ENCODE assay signal across 18 cellular contexts in genomic region chr2:237092506-237092905, GRCh38. TPM values are rescaled to one million over a fixed set of nuclear protein-coding genes. Genes with fewer than 3 reads are reported as not detected.
DNase-seq lines count a peak whose midpoint lies in the region; ATAC-seq and TF ChIP-seq lines count a peak whose summit lies in the region.
"Had no signal": no experiment of that assay in that cellular context is flagged by ENCODE, and none has a peak within 500 bp of the region (broad histone marks: within the 10 kb centered on the region; RNA-seq: fewer than 3 reads in every experiment).

No MANE protein-coding gene starts in this region.

- H3K4me3 ChIP-seq in osteoblast (ENCODE audit: insufficient read depth, low read length) (peak overlapping the region; percentile 3), thymus (ENCODE audit: low read length) (no peak overlapping the region)
- H3K4me3 ChIP-seq: coronary artery, GM12878, K562, lung had no signal

- ATAC-seq in GM21447 (IDR thresholded peaks at IDR 0.05; ENCODE audit: unreplicated experiment) (no peak), HG03432 (IDR thresholded peaks at IDR 0.05; ENCODE audit: unreplicated experiment) (no peak)
- ATAC-seq: activated CD4-positive, alpha-beta T cell treated with anti-CD3 and anti-CD28 coated beads for 36 hours; GM12878; K562 had no signal

- H3K36me3 ChIP-seq in osteoblast (ENCODE audit: insufficient read depth, low read length) (peaks cover 37% of the 10 kb centered on the region), thymus (ENCODE audit: control insufficient read depth, insufficient read depth) (peaks cover 12% of the 10 kb centered on the region)

- no peak for TF ChIP-seq CTCF in RWPE1 (conservative IDR thresholded peaks at IDR 0.05; ENCODE audit: low read depth)
- no peak for TF ChIP-seq CTCF in osteoblast (IDR thresholded peaks at IDR 0.05; ENCODE audit: extremely low read depth, low read depth, low read length)

- DNase-seq in RWPE1 (ENCODE audit: low spot score): no peak
- peak; percentile 49 for DNase-seq in dermis blood vessel endothelial cell
- no peak for DNase-seq in osteoblast (ENCODE audit: insufficient read length, low spot score, missing footprints)
- no peak for DNase-seq in DMS53 (lab: John Stamatoyannopoulos, UW)
- DNase-seq: activated CD4-positive, alpha-beta T cell treated with anti-CD3 and anti-CD28 coated beads for 36 hours; activated naive CD4-positive, alpha-beta T cell; glutamatergic neuron; NCI-H524 treated with DMSO at 0.1 percent for 48 hours; retina; SIG-M5; stimulated activated CD4-positive, alpha-beta T cell treated with anti-CD3 and anti-CD28 coated beads, Interleukin-2, amount 100 ng/mL, for 24 hours had no signal

- H3K79me2 ChIP-seq in osteoblast (ENCODE audit: insufficient read depth, low read length): peaks cover 57% of the 10 kb centered on the region

- peaks cover 3% of the 10 kb centered on the region for H4K20me1 ChIP-seq in osteoblast (ENCODE audit: insufficient read depth, low read length)

- peak overlapping the region; percentile 52 for H3K4me2 ChIP-seq in osteoblast (ENCODE audit: insufficient read depth, low read length)

- POLR2A ChIA-PET in RWPE1 (lab: Yijun Ruan, JAX; ENCODE audit: low non-redundant PET): no interaction called here

- H3K27me3 ChIP-seq in osteoblast (ENCODE audit: insufficient read depth, low read length) (no peaks in the 10 kb centered on the region), thymus (ENCODE audit: control insufficient read depth, insufficient read depth) (no peaks in the 10 kb centered on the region)

- H3K9me3 ChIP-seq in osteoblast (ENCODE audit: low read depth, low read length): no peaks in the 10 kb centered on the region
- H3K9me3 ChIP-seq in thymus (ENCODE audit: control insufficient read depth): no peaks in the 10 kb centered on the region

- peak overlapping the region; percentile 64; the same call in 1 of the 2 replicates for H3K27ac ChIP-seq in RWPE1
- H3K27ac ChIP-seq in osteoblast (ENCODE audit: low read depth, low read length): peak overlapping the region; percentile 82
- peak overlapping the region; percentile 66 for H3K27ac ChIP-seq in thymus (ENCODE audit: low read depth)

- WGBS in thymus: 90% methylated on average over 5 of the region's 5 CpGs

- no peak overlapping the region for H2AFZ ChIP-seq in osteoblast (ENCODE audit: low read length)

- CTCF ChIA-PET in RWPE1 (lab: Yijun Ruan, JAX): interaction anchor here (0.5 to 1.0 kb wide), 2 partner anchors 318 to 480 kb away, joined by 3 read pairs; no protein-coding TSS in a partner anchor

- H3K4me1 ChIP-seq in osteoblast (ENCODE audit: insufficient read depth, low read length) (peaks cover 37% of the 10 kb centered on the region), thymus (ENCODE audit: control insufficient read depth, insufficient read depth, low read length) (no peaks in the 10 kb centered on the region)

RNA-seq across cellular contexts. Expression of gene COPS8, which starts 6.8 kb away (rescaled TPM):
- total RNA-seq in dermis blood vessel endothelial cell: 80.2 and 95.4 TPM in 2 replicates
- 91.2 and 98.4 TPM in 2 replicates for total RNA-seq in osteoblast
- polyA plus RNA-seq in thymus: 55.5 TPM
